In genomic region chr3:13349823-13350222, GRCh38 we compare ENCODE assay signal across 2 cellular contexts.
TF ChIP-seq lines count a peak whose summit lies in the region.

No MANE protein-coding gene starts in this region.

TF ChIP-seq in GM12878, 131 proteins besides CTCF, POLR2A, EP300 and RAD21 (continues in another document):
- TF ChIP-seq ZNF687 (IDR thresholded peaks at IDR 0.05), result no peak
- TF ChIP-seq NFIC (IDR thresholded peaks at IDR 0.05; ENCODE audit: low read depth, low read length), result no peak
- no peak for TF ChIP-seq DPF2 (IDR thresholded peaks at IDR 0.05)
- no peak for TF ChIP-seq ZZZ3 (IDR thresholded peaks at IDR 0.05; ENCODE audit: control insufficient read depth, insufficient read length, low read depth)
- TF ChIP-seq NFXL1 (IDR thresholded peaks at IDR 0.05; ENCODE audit: borderline replicate concordance), result no peak
- TF ChIP-seq POLR2AphosphoS2 (IDR thresholded peaks at IDR 0.05; ENCODE audit: low read depth, low read length), result no peak
- no peak for TF ChIP-seq HSF1 (IDR thresholded peaks at IDR 0.05; ENCODE audit: low read depth, low read length)
- no peak for TF ChIP-seq RFX5 (IDR thresholded peaks at IDR 0.05; ENCODE audit: low read depth, low read length)
- TF ChIP-seq KLF5 (IDR thresholded peaks at IDR 0.05; ENCODE audit: partially characterized antibody), result no peak
- no peak for TF ChIP-seq PKNOX1 (IDR thresholded peaks at IDR 0.05)
- TF ChIP-seq PAX5 (IDR thresholded peaks at IDR 0.05; ENCODE audit: borderline replicate concordance, low read depth, low read length), result no peak
- TF ChIP-seq ZNF274 (IDR thresholded peaks at IDR 0.05; ENCODE audit: insufficient read depth, insufficient read length), result no peak
- no peak for TF ChIP-seq MAX (IDR thresholded peaks at IDR 0.05; ENCODE audit: low read depth, low read length)
- no peak for TF ChIP-seq CEBPZ (IDR thresholded peaks at IDR 0.05; ENCODE audit: low read depth, low read length)
- TF ChIP-seq CBX5 (IDR thresholded peaks at IDR 0.05; ENCODE audit: low read depth), result no peak
- no peak for TF ChIP-seq SPI1 (IDR thresholded peaks at IDR 0.05; ENCODE audit: borderline replicate concordance, insufficient read depth, low read depth, low read length)
- TF ChIP-seq SUZ12 (IDR thresholded peaks at IDR 0.05; ENCODE audit: unreplicated experiment), result no peak

TF ChIP-seq in HepG2, 621 proteins besides CTCF, POLR2A, EP300 and RAD21:
- TF ChIP-seq PHB2 (IDR thresholded peaks at IDR 0.05; ENCODE audit: partially characterized antibody), result no peak
